In the genomic region with DNA sequence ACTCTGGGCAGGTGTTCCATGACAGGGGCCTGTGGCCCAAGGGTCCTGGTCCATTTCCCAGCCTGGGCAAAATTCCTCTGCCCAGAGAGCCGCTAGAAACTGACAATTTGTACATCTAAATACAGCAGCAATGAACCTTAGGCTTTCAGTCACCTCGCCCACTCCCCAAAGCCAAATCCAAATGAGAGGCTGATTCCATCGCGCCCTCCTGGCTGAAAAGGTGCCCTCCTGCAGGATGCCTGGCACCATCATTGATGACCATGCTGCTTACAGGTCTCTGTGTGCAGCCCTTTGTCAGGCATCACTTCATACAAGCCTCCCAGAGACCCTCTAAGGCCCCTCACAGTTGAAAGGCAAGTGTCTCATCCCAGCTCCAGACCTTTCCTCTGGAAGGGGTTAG, we compare ENCODE assay signal across 13 cellular contexts.
A peak's percentile ranks its signal among the peaks of the same experiment; 100 is the strongest.
DNase-seq lines count a peak whose midpoint lies in the region; ATAC-seq and TF ChIP-seq lines count a peak whose summit lies in the region.
"Had no signal": no experiment of that assay in that cellular context is flagged by ENCODE, and none has a peak within 500 bp of the region (broad histone marks: within the 10 kb centered on the region; RNA-seq: fewer than 3 reads in every experiment).

No MANE protein-coding gene starts in this region.

- H3K27me3 Mint-ChIP-seq in glutamatergic neuron (ENCODE audit: unreplicated experiment) (peaks cover 9% of the 10 kb centered on the region), progenitor cell of endocrine pancreas (no peaks in the 10 kb centered on the region), mesothelial cell of epicardium (ENCODE audit: low read depth) (peaks cover 7% of the 10 kb centered on the region)

- H3K36me3 Mint-ChIP-seq in glutamatergic neuron (ENCODE audit: unreplicated experiment) = no peaks in the 10 kb centered on the region
- H3K36me3 Mint-ChIP-seq in progenitor cell of endocrine pancreas (ENCODE audit: insufficient read depth) = peaks cover 2% of the 10 kb centered on the region
- no peaks in the 10 kb centered on the region for H3K36me3 Mint-ChIP-seq in mesothelial cell of epicardium
- H3K36me3 Mint-ChIP-seq: CD4-positive, alpha-beta memory T cell had no signal

- H3K9me3 ChIP-seq in RWPE2 (ENCODE audit: severe bottlenecking) = no peaks in the 10 kb centered on the region
- no peaks in the 10 kb centered on the region for H3K9me3 ChIP-seq in upper lobe of right lung
- H3K9me3 ChIP-seq: A549, BE2C had no signal

- H3K27me3 ChIP-seq in RWPE2 (ENCODE audit: insufficient read depth, poor library complexity, severe bottlenecking) (peaks cover 3% of the 10 kb centered on the region), upper lobe of right lung (no peaks in the 10 kb centered on the region)
- H3K27me3 ChIP-seq: BE2C had no signal

- no peak overlapping the region for H3K27ac ChIP-seq in RWPE2 (ENCODE audit: poor library complexity, severe bottlenecking)
- no peak overlapping the region for H3K27ac ChIP-seq in upper lobe of right lung
- H3K27ac ChIP-seq: A549, C4-2B had no signal

- peak; percentile 15 for DNase-seq in RWPE2 (ENCODE audit: low spot score)
- peak; percentile 2 for DNase-seq in glutamatergic neuron
- no peak for DNase-seq in progenitor cell of endocrine pancreas (ENCODE audit: low spot score, unreplicated experiment)
- peak; percentile 30 for DNase-seq in upper lobe of right lung
- no peak for DNase-seq in mesothelial cell of epicardium (ENCODE audit: low spot score in 2 of 2, unreplicated experiment in 2 of 2)
- no peak for DNase-seq in NCI-H2107 (lab: John Stamatoyannopoulos, UW)
- DNase-seq: BE2C; CD4-positive, alpha-beta memory T cell; DMS79; EL had no signal

- H3K4me3 ChIP-seq in RWPE2 (ENCODE audit: severe bottlenecking) (no peak overlapping the region), upper lobe of right lung (no peak overlapping the region)
- H3K4me3 ChIP-seq: A549 had no signal

- H3K4me1 ChIP-seq in RWPE2 (ENCODE audit: insufficient read depth, poor library complexity, severe bottlenecking) (no peaks in the 10 kb centered on the region), upper lobe of right lung (peaks cover 15% of the 10 kb centered on the region)
- H3K4me1 ChIP-seq: A549 had no signal

- intact Hi-C loops in upper lobe of right lung (cut with DNase I) = no loop called here

- ATAC-seq in RWPE2 (ENCODE audit: low read depth) (no peak), upper lobe of right lung (no peak)
- ATAC-seq: A549, HCT116 had no signal

- H3K4me1 Mint-ChIP-seq in glutamatergic neuron (ENCODE audit: low read depth, unreplicated experiment) (peaks cover 7% of the 10 kb centered on the region), progenitor cell of endocrine pancreas (ENCODE audit: low read depth) (no peaks in the 10 kb centered on the region), mesothelial cell of epicardium (peaks cover 4% of the 10 kb centered on the region)

- no peak for TF ChIP-seq CTCF in RWPE2 (IDR thresholded peaks at IDR 0.05; ENCODE audit: poor library complexity, severe bottlenecking)
- no peak for TF ChIP-seq CTCF in glutamatergic neuron (IDR thresholded peaks at IDR 0.05; ENCODE audit: partially characterized antibody, unreplicated experiment)
- no peak for TF ChIP-seq CTCF in progenitor cell of endocrine pancreas (IDR thresholded peaks at IDR 0.05; ENCODE audit: unreplicated experiment)
- TF ChIP-seq CTCF in upper lobe of right lung (IDR thresholded peaks at IDR 0.05) = no peak
- no peak for TF ChIP-seq CTCF in mesothelial cell of epicardium (IDR thresholded peaks at IDR 0.05; ENCODE audit: unreplicated experiment)

- H3K36me3 ChIP-seq in RWPE2 (ENCODE audit: low read depth) = no peaks in the 10 kb centered on the region
- no peaks in the 10 kb centered on the region for H3K36me3 ChIP-seq in upper lobe of right lung
- H3K36me3 ChIP-seq: BE2C had no signal

- H3K9me3 Mint-ChIP-seq in glutamatergic neuron (ENCODE audit: unreplicated experiment) = peaks cover 14% of the 10 kb centered on the region
- H3K9me3 Mint-ChIP-seq in progenitor cell of endocrine pancreas (ENCODE audit: low read depth) = no peaks in the 10 kb centered on the region
- H3K9me3 Mint-ChIP-seq in mesothelial cell of epicardium = no peaks in the 10 kb centered on the region
- H3K9me3 Mint-ChIP-seq: CD4-positive, alpha-beta memory T cell had no signal

- no peak overlapping the region for H3K27ac Mint-ChIP-seq in glutamatergic neuron (ENCODE audit: unreplicated experiment)
- H3K27ac Mint-ChIP-seq in progenitor cell of endocrine pancreas = peak overlapping the region; percentile 67
- no peak overlapping the region for H3K27ac Mint-ChIP-seq in mesothelial cell of epicardium
- H3K27ac Mint-ChIP-seq: CD4-positive, alpha-beta memory T cell had no signal

- H3K4me3 Mint-ChIP-seq in glutamatergic neuron (ENCODE audit: unreplicated experiment) = no peak overlapping the region
- H3K4me3 Mint-ChIP-seq in progenitor cell of endocrine pancreas (ENCODE audit: low read depth) = no peak overlapping the region
- H3K4me3 Mint-ChIP-seq in mesothelial cell of epicardium = no peak overlapping the region
- H3K4me3 Mint-ChIP-seq: CD4-positive, alpha-beta memory T cell had no signal

Comparison
In these comparisons a context has a peak if more than half of its experiments do, and no peak if none do; other contexts are left out.
1. DNase-seq: peak in RWPE2 (single experiment), glutamatergic neuron (single experiment) and upper lobe of right lung (single experiment); none in progenitor cell of endocrine pancreas (single experiment), mesothelial cell of epicardium (0 of 2) and NCI-H2107 (single experiment).